Comparison of ENCODE assay signal across 17 cellular contexts in genomic region chr6:74840953-74841352, GRCh38.
"Had no signal": no experiment of that assay in that cellular context is flagged by ENCODE, and none has a peak within 500 bp of the region (broad histone marks: within the 10 kb centered on the region; RNA-seq: fewer than 3 reads in every experiment).

No MANE protein-coding gene starts in this region.

- H3K9me3 ChIP-seq: suprapubic skin, testis, thoracic aorta, thyroid gland, upper lobe of left lung, upper lobe of right lung, vagina had no signal

- ATAC-seq: stimulated activated effector memory CD8-positive, alpha-beta T cell treated with anti-CD3 and anti-CD28 coated beads, Interleukin-12 subunit alpha, Interleukin-12 subunit beta, amount 100 ng/mL, for 72 hours; stimulated activated memory B cell treated with anti-CD40 and anti-IgM and Interleukin-4, amounts not matched to agents 10 μg/mL and 1 μg/mL and 100 μg/mL, for 72 hours; stimulated activated naive B cell treated with anti-CD40 and anti-IgM and Interleukin-4, amounts not matched to agents 10 μg/mL and 1 μg/mL and 100 μg/mL, for 72 hours; stimulated activated naive CD8-positive, alpha-beta T cell treated with anti-CD3 and anti-CD28 coated beads, Interleukin-15, amount 100 ng/mL, for 72 hours; stimulated activated naive CD8-positive, alpha-beta T cell treated with anti-CD3 and anti-CD28 coated beads, Interleukin-15, Interleukin-2, amounts not matched to agents 100 U/mL and 50 U/mL, for 24 hours; upper lobe of right lung had no signal

- H3K27ac ChIP-seq: stomach, suprapubic skin, testis, thoracic aorta, thyroid gland, tibial artery, tibial nerve, transverse colon, upper lobe of left lung, upper lobe of right lung, uterus, vagina had no signal

- H3K4me3 ChIP-seq: stomach, suprapubic skin, testis, thoracic aorta, thyroid gland, tibial artery, tibial nerve, transverse colon, upper lobe of left lung, upper lobe of right lung, uterus, vagina had no signal

- H3K4me1 ChIP-seq: stomach, suprapubic skin, testis, thyroid gland, tibial artery, tibial nerve, transverse colon, upper lobe of left lung, upper lobe of right lung, uterus, vagina had no signal

- H3K36me3 ChIP-seq: stomach, suprapubic skin, thoracic aorta, thyroid gland, tibial artery, tibial nerve, transverse colon, upper lobe of left lung, upper lobe of right lung, uterus, vagina had no signal
